In genomic region chr4:79917246-79917645, GRCh38 we compare ENCODE assay signal across 8 cellular contexts.
A peak's percentile ranks its signal among the peaks of the same experiment; 100 is the strongest.
DNase-seq lines count a peak whose midpoint lies in the region; ATAC-seq, FAIRE-seq and TF ChIP-seq lines count a peak whose summit lies in the region.

No MANE protein-coding gene starts in this region.

- no peak for FAIRE-seq in H54 (lab: Jason Lieb, UNC)

- TF ChIP-seq POLR2A in H54 (IDR thresholded peaks at IDR 0.05; ENCODE audit: low read depth, low read length), result no peak

- no peak overlapping the region for H3K4me3 ChIP-seq in fibroblast of pulmonary artery (replicated peaks; ENCODE audit: low read depth, low read length)
- no peak overlapping the region for H3K4me3 ChIP-seq in skeletal muscle cell (ENCODE audit: low read depth, low read length)

- DNase-seq in NCI-H82 (lab: John Stamatoyannopoulos, UW) (peak; percentile 57), NCI-H82 treated with DMSO at 0.1 percent for 48 hours (lab: John Stamatoyannopoulos, UW; ENCODE audit: unreplicated experiment) (no peak), NCI-H460 (ENCODE audit: extremely low read depth, low read depth) (peak; percentile 1), fibroblast of pulmonary artery (ENCODE audit: low read depth) (peak; percentile 75), skeletal muscle cell (ENCODE audit: low read depth) (peak; percentile 11), H54 (ENCODE audit: insufficient read length, low spot score) (no peak)
- DNase-seq in activated CD8-positive, alpha-beta memory T cell treated with anti-CD3 and anti-CD28 coated beads for 24 hours, result peak; percentile 73

- TF ChIP-seq CTCF in fibroblast of pulmonary artery (IDR thresholded peaks at IDR 0.05; ENCODE audit: low read length, missing control alignments), result peak; percentile 86

- peak; percentile 88 for ATAC-seq in HG02678 (IDR thresholded peaks at IDR 0.05; ENCODE audit: unreplicated experiment)

Comparison
In these comparisons a context has a peak if more than half of its experiments do, and no peak if none do; other contexts are left out.
1. DNase-seq: peak in NCI-H82 (single experiment), NCI-H460 (single experiment), activated CD8-positive, alpha-beta memory T cell treated with anti-CD3 and anti-CD28 coated beads for 24 hours (single experiment), fibroblast of pulmonary artery (single experiment) and skeletal muscle cell (single experiment); none in NCI-H82 treated with DMSO at 0.1 percent for 48 hours (single experiment) and H54 (single experiment).